Comparison of ENCODE assay signal across 12 cellular contexts in genomic region chr2:33086400-33087015, GRCh38.
DNase-seq lines count a peak whose midpoint lies in the region; ATAC-seq and TF ChIP-seq lines count a peak whose summit lies in the region.
"Had no signal": no experiment of that assay in that cellular context is flagged by ENCODE, and none has a peak within 500 bp of the region (broad histone marks: within the 10 kb centered on the region; RNA-seq: fewer than 3 reads in every experiment).

No MANE protein-coding gene starts in this region.

- no peak for TF ChIP-seq POLR2A in NB4 (IDR thresholded peaks at IDR 0.05; ENCODE audit: extremely low read depth, insufficient read length)

- DNase-seq in CD1c-positive myeloid dendritic cell (ENCODE audit: extremely low spot score) (peak; percentile 24), NB4 (ENCODE audit: low read depth) (peak; percentile 55), choroid plexus epithelial cell (ENCODE audit: low read depth) (peak; percentile 55), left lung (no peak), SHP77 treated with DMSO at 0.1 percent for 48 hours (lab: John Stamatoyannopoulos, UW) (no peak), endothelial cell (ENCODE audit: low spot score) (no peak), middle frontal gyrus (ENCODE audit: extremely low spot score, low spot score) (no peak)
- no peak for DNase-seq in stimulated activated CD4-positive, alpha-beta T cell treated with anti-CD3 and anti-CD28 coated beads, Interleukin-2, amount 100 ng/mL, for 48 hours
- DNase-seq: cortex of kidney, NCI-H526 treated with DMSO at 0.1 percent for 48 hours had no signal

- no peak overlapping the region for H3K27ac ChIP-seq in left lung
- H3K27ac ChIP-seq: parathyroid adenoma had no signal

- no peak overlapping the region for H3K27ac Mint-ChIP-seq in endothelial cell (ENCODE audit: unreplicated experiment)
- H3K27ac Mint-ChIP-seq: IgD-negative memory B cell had no signal

- H3K36me3 ChIP-seq in left lung, result no peaks in the 10 kb centered on the region

- peaks cover 7% of the 10 kb centered on the region for H3K27me3 Mint-ChIP-seq in endothelial cell (ENCODE audit: unreplicated experiment)

- H3K36me3 Mint-ChIP-seq in endothelial cell (ENCODE audit: low read depth, unreplicated experiment), result peaks cover 58% of the 10 kb centered on the region
- H3K36me3 Mint-ChIP-seq: IgD-negative memory B cell had no signal

- peak; percentile 38 for ATAC-seq in left lung

- H3K4me3 ChIP-seq in NB4 (ENCODE audit: low read depth, low read length), result no peak overlapping the region
- H3K4me3 ChIP-seq in choroid plexus epithelial cell (ENCODE audit: low read depth, low read length), result no peak overlapping the region
- H3K4me3 ChIP-seq in left lung, result no peak overlapping the region

- TF ChIP-seq CTCF in NB4 (IDR thresholded peaks at IDR 0.05; ENCODE audit: low read depth, low read length) (no peak), choroid plexus epithelial cell (conservative IDR thresholded peaks at IDR 0.05; ENCODE audit: low read depth, low read length) (no peak), left lung (IDR thresholded peaks at IDR 0.05) (no peak), endothelial cell (IDR thresholded peaks at IDR 0.05; ENCODE audit: unreplicated experiment) (no peak)

- H3K4me1 ChIP-seq in left lung, result peaks cover 0 to 24% of the 10 kb centered on the region in 2 donors

- no peak overlapping the region for H3K4me3 Mint-ChIP-seq in endothelial cell (ENCODE audit: unreplicated experiment)
- H3K4me3 Mint-ChIP-seq: IgD-negative memory B cell had no signal

- no peaks in the 10 kb centered on the region for H3K27me3 ChIP-seq in left lung

- intact Hi-C loops in left lung (cut with DNase I), result no loop called here

- no peaks in the 10 kb centered on the region for H3K9me3 ChIP-seq in left lung

- no peaks in the 10 kb centered on the region for H3K9me3 Mint-ChIP-seq in endothelial cell (ENCODE audit: unreplicated experiment)

- peaks cover 40% of the 10 kb centered on the region for H3K4me1 Mint-ChIP-seq in endothelial cell (ENCODE audit: unreplicated experiment)

Comparison
In these comparisons a context has a peak if more than half of its experiments do, and no peak if none do; other contexts are left out.
1. DNase-seq: peak in CD1c-positive myeloid dendritic cell (single experiment), NB4 (single experiment) and choroid plexus epithelial cell (single experiment); none in left lung (0 of 2), SHP77 treated with DMSO at 0.1 percent for 48 hours (single experiment), stimulated activated CD4-positive, alpha-beta T cell treated with anti-CD3 and anti-CD28 coated beads, Interleukin-2, amount 100 ng/mL, for 48 hours (0 of 2), endothelial cell (single experiment) and middle frontal gyrus (single experiment).